Comparison of ENCODE assay signal across 1 cellular context in the genomic region with DNA sequence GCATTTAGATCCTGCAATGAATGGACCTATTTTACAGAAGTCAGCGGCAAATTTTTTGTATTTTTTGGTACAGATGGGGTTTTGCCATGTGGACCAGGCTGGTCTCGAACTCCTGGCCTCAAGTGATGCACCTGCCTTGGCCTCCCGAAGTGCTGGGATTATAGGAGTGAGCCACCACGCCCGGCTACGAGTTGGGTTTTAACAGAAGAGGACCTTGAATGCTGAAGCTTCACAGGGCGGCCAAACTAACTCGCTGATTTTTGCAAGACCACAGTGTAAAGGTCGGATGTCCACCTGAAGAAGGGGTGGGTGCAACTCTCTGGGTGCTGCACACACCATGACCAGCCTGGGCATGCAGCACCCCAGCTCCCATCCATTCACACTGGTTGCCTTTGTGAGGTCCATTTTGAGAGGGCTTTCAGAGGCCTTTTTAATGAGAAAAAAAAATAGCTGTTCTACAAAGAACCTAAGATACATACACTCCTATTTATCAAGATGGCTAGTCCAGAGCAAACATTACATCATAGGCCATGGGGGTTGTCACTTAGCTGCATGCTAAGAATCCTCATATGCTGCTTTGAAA.
TF ChIP-seq lines count a peak whose summit lies in the region.

No MANE protein-coding gene starts in this region.

TF ChIP-seq in HepG2, 621 proteins besides CTCF, POLR2A, EP300 and RAD21 (continued from another document and continues in another):
- TF ChIP-seq, protein P1, sequence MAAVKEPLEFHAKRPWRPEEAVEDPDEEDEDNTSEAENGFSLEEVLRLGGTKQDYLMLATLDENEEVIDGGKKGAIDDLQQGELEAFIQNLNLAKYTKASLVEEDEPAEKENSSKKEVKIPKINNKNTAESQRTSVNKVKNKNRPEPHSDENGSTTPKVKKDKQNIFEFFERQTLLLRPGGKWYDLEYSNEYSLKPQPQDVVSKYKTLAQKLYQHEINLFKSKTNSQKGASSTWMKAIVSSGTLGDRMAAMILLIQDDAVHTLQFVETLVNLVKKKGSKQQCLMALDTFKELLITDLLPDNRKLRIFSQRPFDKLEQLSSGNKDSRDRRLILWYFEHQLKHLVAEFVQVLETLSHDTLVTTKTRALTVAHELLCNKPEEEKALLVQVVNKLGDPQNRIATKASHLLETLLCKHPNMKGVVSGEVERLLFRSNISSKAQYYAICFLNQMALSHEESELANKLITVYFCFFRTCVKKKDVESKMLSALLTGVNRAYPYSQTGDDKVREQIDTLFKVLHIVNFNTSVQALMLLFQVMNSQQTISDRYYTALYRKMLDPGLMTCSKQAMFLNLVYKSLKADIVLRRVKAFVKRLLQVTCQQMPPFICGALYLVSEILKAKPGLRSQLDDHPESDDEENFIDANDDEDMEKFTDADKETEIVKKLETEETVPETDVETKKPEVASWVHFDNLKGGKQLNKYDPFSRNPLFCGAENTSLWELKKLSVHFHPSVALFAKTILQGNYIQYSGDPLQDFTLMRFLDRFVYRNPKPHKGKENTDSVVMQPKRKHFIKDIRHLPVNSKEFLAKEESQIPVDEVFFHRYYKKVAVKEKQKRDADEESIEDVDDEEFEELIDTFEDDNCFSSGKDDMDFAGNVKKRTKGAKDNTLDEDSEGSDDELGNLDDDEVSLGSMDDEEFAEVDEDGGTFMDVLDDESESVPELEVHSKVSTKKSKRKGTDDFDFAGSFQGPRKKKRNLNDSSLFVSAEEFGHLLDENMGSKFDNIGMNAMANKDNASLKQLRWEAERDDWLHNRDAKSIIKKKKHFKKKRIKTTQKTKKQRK (IDR thresholded peaks at IDR 0.05; ENCODE audit: low read length) = no peak
- TF ChIP-seq EHMT2 (IDR thresholded peaks at IDR 0.05; ENCODE audit: borderline replicate concordance, low read depth, low read length) (no peak), ZFP36 (IDR thresholded peaks at IDR 0.05; ENCODE audit: borderline replicate concordance, low read depth, low read length, partially characterized antibody) (no peak), ONECUT2 (CRISPR knock-in tag; IDR thresholded peaks at IDR 0.05) (no peak), KDM2A (CRISPR knock-in tag; IDR thresholded peaks at IDR 0.05; ENCODE audit: borderline replicate concordance, low read depth) (peak; percentile 19; the same call in 1 of the 2 replicates), MIXL1 (CRISPR knock-in tag; IDR thresholded peaks at IDR 0.05) (no peak), CREM (IDR thresholded peaks at IDR 0.05) (peak; percentile 47), CREM (CRISPR knock-in tag; IDR thresholded peaks at IDR 0.05) (no peak), DMAP1 (CRISPR knock-in tag; IDR thresholded peaks at IDR 0.05) (peak; percentile 31; the same call in 1 of the 2 replicates), ZNF33A (CRISPR knock-in tag; IDR thresholded peaks at IDR 0.05; ENCODE audit: borderline replicate concordance) (no peak), MBNL3 (CRISPR knock-in tag; conservative IDR thresholded peaks at IDR 0.05) (no peak), KDM1A (CRISPR knock-in tag; IDR thresholded peaks at IDR 0.05) (peak; percentile 71; the same call in 1 of the 2 replicates), SRSF1 (optimal IDR thresholded peaks at IDR 0.05; ENCODE audit: low read depth, low read length) (no peak), ZNF234 (CRISPR knock-in tag; conservative IDR thresholded peaks at IDR 0.05) (no peak), ATM (IDR thresholded peaks at IDR 0.05; ENCODE audit: borderline replicate concordance) (no peak), SOX13 (IDR thresholded peaks at IDR 0.05) (0 out of 2 replicates have a peak, but pooled peaks have one; percentile 33), SOX13 (CRISPR knock-in tag; conservative IDR thresholded peaks at IDR 0.05 in 1 of 2, IDR thresholded peaks at IDR 0.05 in 1 of 2) (peak in 1 of 2 experiments; percentile 27; a peak in 1 of 4 replicates), HOXA3 (CRISPR knock-in tag; IDR thresholded peaks at IDR 0.05) (peak; percentile 65; the same call in 1 of the 2 replicates), ZNF616 (CRISPR knock-in tag; IDR thresholded peaks at IDR 0.05; ENCODE audit: low read depth) (no peak), ZNF775 (CRISPR knock-in tag; IDR thresholded peaks at IDR 0.05; ENCODE audit: borderline replicate concordance) (no peak), SATB2 (CRISPR knock-in tag; IDR thresholded peaks at IDR 0.05) (no peak), ZNF589 (CRISPR knock-in tag; conservative IDR thresholded peaks at IDR 0.05) (no peak), SMAD9 (CRISPR knock-in tag; IDR thresholded peaks at IDR 0.05) (no peak), ZNF75D (CRISPR knock-in tag; IDR thresholded peaks at IDR 0.05; ENCODE audit: borderline replicate concordance) (no peak), SETDB1 (CRISPR knock-in tag; IDR thresholded peaks at IDR 0.05; ENCODE audit: borderline replicate concordance) (no peak), RORA (CRISPR knock-in tag; IDR thresholded peaks at IDR 0.05) (no peak), ZNF251 (CRISPR knock-in tag; IDR thresholded peaks at IDR 0.05) (no peak), ZFX (CRISPR knock-in tag; IDR thresholded peaks at IDR 0.05; ENCODE audit: low read depth) (peak; percentile 52; the same call in 1 of the 2 replicates), REL (CRISPR knock-in tag; conservative IDR thresholded peaks at IDR 0.05) (no peak), ZNF674 (CRISPR knock-in tag; IDR thresholded peaks at IDR 0.05; ENCODE audit: low read depth) (no peak), ELF3 (CRISPR knock-in tag; IDR thresholded peaks at IDR 0.05) (no peak), MEIS1 (CRISPR knock-in tag; IDR thresholded peaks at IDR 0.05; ENCODE audit: borderline replicate concordance) (0 out of 2 replicates have a peak, but pooled peaks have one; percentile 40), ADNP (CRISPR knock-in tag; IDR thresholded peaks at IDR 0.05) (peak; percentile 99), ZNF766 (CRISPR knock-in tag; IDR thresholded peaks at IDR 0.05; ENCODE audit: borderline replicate concordance) (0 out of 2 replicates have a peak, but pooled peaks have one; percentile 18), SRSF4 (IDR thresholded peaks at IDR 0.05; ENCODE audit: low read depth, low read length, poor library complexity, severe bottlenecking) (no peak), JUND (CRISPR knock-in tag; IDR thresholded peaks at IDR 0.05) (0 out of 2 replicates have a peak, but pooled peaks have one; percentile 20), ZNF746 (CRISPR knock-in tag; IDR thresholded peaks at IDR 0.05) (no peak), ZNF296 (CRISPR knock-in tag; conservative IDR thresholded peaks at IDR 0.05) (no peak), BRD4 (CRISPR knock-in tag; IDR thresholded peaks at IDR 0.05) (no peak), SIX4 (CRISPR knock-in tag; IDR thresholded peaks at IDR 0.05) (no peak), HCFC1 (IDR thresholded peaks at IDR 0.05; ENCODE audit: low read depth, low read length) (no peak), ZNF101 (CRISPR knock-in tag; IDR thresholded peaks at IDR 0.05; ENCODE audit: borderline replicate concordance, low read depth) (peak; percentile 29; the same call in 1 of the 2 replicates), KDM5B (CRISPR knock-in tag; IDR thresholded peaks at IDR 0.05; ENCODE audit: borderline replicate concordance) (no peak), ZNF331 (CRISPR knock-in tag; IDR thresholded peaks at IDR 0.05) (peak; percentile 61), ASH2L (IDR thresholded peaks at IDR 0.05; ENCODE audit: insufficient read length, low read depth, low read length) (peak; percentile 18), ZNF570 (CRISPR knock-in tag; IDR thresholded peaks at IDR 0.05; ENCODE audit: borderline replicate concordance) (no peak)
- TF ChIP-seq, protein P2, sequence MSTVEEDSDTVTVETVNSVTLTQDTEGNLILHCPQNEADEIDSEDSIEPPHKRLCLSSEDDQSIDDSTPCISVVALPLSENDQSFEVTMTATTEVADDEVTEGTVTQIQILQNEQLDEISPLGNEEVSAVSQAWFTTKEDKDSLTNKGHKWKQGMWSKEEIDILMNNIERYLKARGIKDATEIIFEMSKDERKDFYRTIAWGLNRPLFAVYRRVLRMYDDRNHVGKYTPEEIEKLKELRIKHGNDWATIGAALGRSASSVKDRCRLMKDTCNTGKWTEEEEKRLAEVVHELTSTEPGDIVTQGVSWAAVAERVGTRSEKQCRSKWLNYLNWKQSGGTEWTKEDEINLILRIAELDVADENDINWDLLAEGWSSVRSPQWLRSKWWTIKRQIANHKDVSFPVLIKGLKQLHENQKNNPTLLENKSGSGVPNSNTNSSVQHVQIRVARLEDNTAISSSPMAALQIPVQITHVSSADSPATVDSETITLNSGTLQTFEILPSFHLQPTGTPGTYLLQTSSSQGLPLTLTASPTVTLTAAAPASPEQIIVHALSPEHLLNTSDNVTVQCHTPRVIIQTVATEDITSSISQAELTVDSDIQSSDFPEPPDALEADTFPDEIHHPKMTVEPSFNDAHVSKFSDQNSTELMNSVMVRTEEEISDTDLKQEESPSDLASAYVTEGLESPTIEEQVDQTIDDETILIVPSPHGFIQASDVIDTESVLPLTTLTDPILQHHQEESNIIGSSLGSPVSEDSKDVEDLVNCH (CRISPR knock-in tag; IDR thresholded peaks at IDR 0.05) = no peak
- TF ChIP-seq, protein P3, sequence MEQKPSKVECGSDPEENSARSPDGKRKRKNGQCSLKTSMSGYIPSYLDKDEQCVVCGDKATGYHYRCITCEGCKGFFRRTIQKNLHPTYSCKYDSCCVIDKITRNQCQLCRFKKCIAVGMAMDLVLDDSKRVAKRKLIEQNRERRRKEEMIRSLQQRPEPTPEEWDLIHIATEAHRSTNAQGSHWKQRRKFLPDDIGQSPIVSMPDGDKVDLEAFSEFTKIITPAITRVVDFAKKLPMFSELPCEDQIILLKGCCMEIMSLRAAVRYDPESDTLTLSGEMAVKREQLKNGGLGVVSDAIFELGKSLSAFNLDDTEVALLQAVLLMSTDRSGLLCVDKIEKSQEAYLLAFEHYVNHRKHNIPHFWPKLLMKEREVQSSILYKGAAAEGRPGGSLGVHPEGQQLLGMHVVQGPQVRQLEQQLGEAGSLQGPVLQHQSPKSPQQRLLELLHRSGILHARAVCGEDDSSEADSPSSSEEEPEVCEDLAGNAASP (CRISPR knock-in tag; IDR thresholded peaks at IDR 0.05; ENCODE audit: borderline replicate concordance) = no peak; the same call in 1 of the 2 replicates
- TF ChIP-seq, protein P4, sequence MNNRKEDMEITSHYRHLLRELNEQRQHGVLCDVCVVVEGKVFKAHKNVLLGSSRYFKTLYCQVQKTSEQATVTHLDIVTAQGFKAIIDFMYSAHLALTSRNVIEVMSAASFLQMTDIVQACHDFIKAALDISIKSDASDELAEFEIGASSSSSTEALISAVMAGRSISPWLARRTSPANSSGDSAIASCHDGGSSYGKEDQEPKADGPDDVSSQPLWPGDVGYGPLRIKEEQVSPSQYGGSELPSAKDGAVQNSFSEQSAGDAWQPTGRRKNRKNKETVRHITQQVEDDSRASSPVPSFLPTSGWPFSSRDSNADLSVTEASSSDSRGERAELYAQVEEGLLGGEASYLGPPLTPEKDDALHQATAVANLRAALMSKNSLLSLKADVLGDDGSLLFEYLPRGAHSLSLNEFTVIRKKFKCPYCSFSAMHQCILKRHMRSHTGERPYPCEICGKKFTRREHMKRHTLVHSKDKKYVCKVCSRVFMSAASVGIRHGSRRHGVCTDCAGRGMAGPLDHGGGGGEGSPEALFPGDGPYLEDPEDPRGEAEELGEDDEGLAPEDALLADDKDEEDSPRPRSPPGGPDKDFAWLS (CRISPR knock-in tag; IDR thresholded peaks at IDR 0.05; ENCODE audit: borderline replicate concordance) = 0 out of 2 replicates have a peak, but pooled peaks have one; percentile 30
- TF ChIP-seq, protein P5, sequence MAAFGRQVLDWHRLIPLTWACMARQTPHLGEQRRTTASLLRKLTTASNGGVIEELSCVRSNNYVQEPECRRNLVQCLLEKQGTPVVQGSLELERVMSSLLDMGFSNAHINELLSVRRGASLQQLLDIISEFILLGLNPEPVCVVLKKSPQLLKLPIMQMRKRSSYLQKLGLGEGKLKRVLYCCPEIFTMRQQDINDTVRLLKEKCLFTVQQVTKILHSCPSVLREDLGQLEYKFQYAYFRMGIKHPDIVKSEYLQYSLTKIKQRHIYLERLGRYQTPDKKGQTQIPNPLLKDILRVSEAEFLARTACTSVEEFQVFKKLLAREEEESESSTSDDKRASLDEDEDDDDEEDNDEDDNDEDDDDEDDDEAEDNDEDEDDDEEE (CRISPR knock-in tag; IDR thresholded peaks at IDR 0.05) = no peak
- TF ChIP-seq, protein P6, sequence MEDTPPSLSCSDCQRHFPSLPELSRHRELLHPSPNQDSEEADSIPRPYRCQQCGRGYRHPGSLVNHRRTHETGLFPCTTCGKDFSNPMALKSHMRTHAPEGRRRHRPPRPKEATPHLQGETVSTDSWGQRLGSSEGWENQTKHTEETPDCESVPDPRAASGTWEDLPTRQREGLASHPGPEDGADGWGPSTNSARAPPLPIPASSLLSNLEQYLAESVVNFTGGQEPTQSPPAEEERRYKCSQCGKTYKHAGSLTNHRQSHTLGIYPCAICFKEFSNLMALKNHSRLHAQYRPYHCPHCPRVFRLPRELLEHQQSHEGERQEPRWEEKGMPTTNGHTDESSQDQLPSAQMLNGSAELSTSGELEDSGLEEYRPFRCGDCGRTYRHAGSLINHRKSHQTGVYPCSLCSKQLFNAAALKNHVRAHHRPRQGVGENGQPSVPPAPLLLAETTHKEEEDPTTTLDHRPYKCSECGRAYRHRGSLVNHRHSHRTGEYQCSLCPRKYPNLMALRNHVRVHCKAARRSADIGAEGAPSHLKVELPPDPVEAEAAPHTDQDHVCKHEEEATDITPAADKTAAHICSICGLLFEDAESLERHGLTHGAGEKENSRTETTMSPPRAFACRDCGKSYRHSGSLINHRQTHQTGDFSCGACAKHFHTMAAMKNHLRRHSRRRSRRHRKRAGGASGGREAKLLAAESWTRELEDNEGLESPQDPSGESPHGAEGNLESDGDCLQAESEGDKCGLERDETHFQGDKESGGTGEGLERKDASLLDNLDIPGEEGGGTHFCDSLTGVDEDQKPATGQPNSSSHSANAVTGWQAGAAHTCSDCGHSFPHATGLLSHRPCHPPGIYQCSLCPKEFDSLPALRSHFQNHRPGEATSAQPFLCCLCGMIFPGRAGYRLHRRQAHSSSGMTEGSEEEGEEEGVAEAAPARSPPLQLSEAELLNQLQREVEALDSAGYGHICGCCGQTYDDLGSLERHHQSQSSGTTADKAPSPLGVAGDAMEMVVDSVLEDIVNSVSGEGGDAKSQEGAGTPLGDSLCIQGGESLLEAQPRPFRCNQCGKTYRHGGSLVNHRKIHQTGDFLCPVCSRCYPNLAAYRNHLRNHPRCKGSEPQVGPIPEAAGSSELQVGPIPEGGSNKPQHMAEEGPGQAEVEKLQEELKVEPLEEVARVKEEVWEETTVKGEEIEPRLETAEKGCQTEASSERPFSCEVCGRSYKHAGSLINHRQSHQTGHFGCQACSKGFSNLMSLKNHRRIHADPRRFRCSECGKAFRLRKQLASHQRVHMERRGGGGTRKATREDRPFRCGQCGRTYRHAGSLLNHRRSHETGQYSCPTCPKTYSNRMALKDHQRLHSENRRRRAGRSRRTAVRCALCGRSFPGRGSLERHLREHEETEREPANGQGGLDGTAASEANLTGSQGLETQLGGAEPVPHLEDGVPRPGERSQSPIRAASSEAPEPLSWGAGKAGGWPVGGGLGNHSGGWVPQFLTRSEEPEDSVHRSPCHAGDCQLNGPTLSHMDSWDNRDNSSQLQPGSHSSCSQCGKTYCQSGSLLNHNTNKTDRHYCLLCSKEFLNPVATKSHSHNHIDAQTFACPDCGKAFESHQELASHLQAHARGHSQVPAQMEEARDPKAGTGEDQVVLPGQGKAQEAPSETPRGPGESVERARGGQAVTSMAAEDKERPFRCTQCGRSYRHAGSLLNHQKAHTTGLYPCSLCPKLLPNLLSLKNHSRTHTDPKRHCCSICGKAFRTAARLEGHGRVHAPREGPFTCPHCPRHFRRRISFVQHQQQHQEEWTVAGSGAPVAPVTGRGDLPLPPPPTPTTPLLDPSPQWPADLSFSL (CRISPR knock-in tag; IDR thresholded peaks at IDR 0.05) = no peak
